Comparison of ENCODE assay signal across 21 cellular contexts in the genomic region with DNA sequence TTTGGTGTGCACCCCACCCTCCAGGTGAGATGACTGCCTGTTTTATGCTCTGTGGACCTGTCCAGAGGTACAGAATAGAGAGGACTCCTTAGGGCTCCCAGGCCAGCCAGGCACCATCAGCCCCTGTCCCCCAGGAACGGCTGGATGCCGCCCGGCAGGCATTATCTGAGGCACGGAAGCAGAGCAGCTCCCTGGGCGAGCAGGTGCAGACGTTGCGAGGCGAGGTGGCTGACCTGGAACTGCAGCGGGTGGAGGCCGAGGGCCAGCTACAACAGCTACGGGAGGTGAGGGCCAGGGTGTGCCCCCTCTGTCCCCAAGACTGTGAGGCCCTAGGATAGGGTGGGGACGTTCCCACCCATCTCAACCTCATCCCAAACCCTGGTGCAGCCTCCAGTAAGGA. TPM values are rescaled to one million over a fixed set of nuclear protein-coding genes. Genes with fewer than 3 reads are reported as not detected.
DNase-seq lines count a peak whose midpoint lies in the region; ATAC-seq and TF ChIP-seq lines count a peak whose summit lies in the region.
"Had no signal": no experiment of that assay in that cellular context is flagged by ENCODE, and none has a peak within 500 bp of the region (broad histone marks: within the 10 kb centered on the region; RNA-seq: fewer than 3 reads in every experiment).

No MANE protein-coding gene starts in this region.

- DNase-seq in T-helper 17 cell: no peak
- peak; percentile 87 for DNase-seq in chondrocyte (ENCODE audit: low spot score)
- no peak for DNase-seq in neural crest cell (ENCODE audit: low read depth, low spot score)
- no peak for DNase-seq in kidney tubule cell (ENCODE audit: low spot score)
- DNase-seq in activated CD4-positive, alpha-beta T cell treated with anti-CD3 and anti-CD28 coated beads, Interleukin-2, amount 50 U/mL, for 1 hour: no peak
- DNase-seq: ACHN; BE2C; C1 segment of cervical spinal cord; CD4-positive, CD25-positive, alpha-beta regulatory T cell; CD8-positive, alpha-beta memory T cell; COR-L47; DMS 273 treated with DMSO at 0.1 percent for 48 hours; DMS53; DND-41; EL; GM23248; HFFc6; IMR-90 had no signal

- H3K9me3 ChIP-seq in T-helper 17 cell (ENCODE audit: control insufficient read depth, low read length, poor library complexity, severe bottlenecking): no peaks in the 10 kb centered on the region
- H3K9me3 ChIP-seq: BE2C had no signal

- no peaks in the 10 kb centered on the region for H3K36me3 Mint-ChIP-seq in T-helper 17 cell (ENCODE audit: low read depth)
- peaks cover 3% of the 10 kb centered on the region for H3K36me3 Mint-ChIP-seq in chondrocyte (ENCODE audit: low read depth)
- no peaks in the 10 kb centered on the region for H3K36me3 Mint-ChIP-seq in neural crest cell (ENCODE audit: low read depth)

- no peak for ATAC-seq in T-helper 17 cell
- no peak for ATAC-seq in HG02840 (IDR thresholded peaks at IDR 0.05; ENCODE audit: low FRiP score, unreplicated experiment)
- ATAC-seq: GM12878, HCT116 had no signal

- TF ChIP-seq CTCF in chondrocyte (IDR thresholded peaks at IDR 0.05): no peak
- no peak for TF ChIP-seq CTCF in neural crest cell (conservative IDR thresholded peaks at IDR 0.05)

- no peak overlapping the region for H3K4me3 Mint-ChIP-seq in T-helper 17 cell
- H3K4me3 Mint-ChIP-seq in chondrocyte (ENCODE audit: unreplicated experiment): no peak overlapping the region
- peak overlapping the region; percentile 31 for H3K4me3 Mint-ChIP-seq in neural crest cell
- H3K4me3 Mint-ChIP-seq: CD4-positive, CD25-positive, alpha-beta regulatory T cell; CD8-positive, alpha-beta memory T cell; HFFc6 had no signal

- H3K4me1 Mint-ChIP-seq in T-helper 17 cell (peaks cover 6% of the 10 kb centered on the region), chondrocyte (ENCODE audit: low read depth) (peaks cover 60% of the 10 kb centered on the region), neural crest cell (peaks cover 23% of the 10 kb centered on the region)
- H3K4me1 Mint-ChIP-seq: CD8-positive, alpha-beta memory T cell had no signal

- peak overlapping the region; percentile 24 for H3K27ac Mint-ChIP-seq in T-helper 17 cell
- no peak overlapping the region for H3K27ac Mint-ChIP-seq in chondrocyte (ENCODE audit: unreplicated experiment)
- H3K27ac Mint-ChIP-seq in neural crest cell (ENCODE audit: unreplicated experiment): no peak overlapping the region
- H3K27ac Mint-ChIP-seq: HFFc6 had no signal

- H3K27me3 Mint-ChIP-seq in T-helper 17 cell (no peaks in the 10 kb centered on the region), chondrocyte (ENCODE audit: low read depth) (no peaks in the 10 kb centered on the region), neural crest cell (ENCODE audit: low read depth) (no peaks in the 10 kb centered on the region)
- H3K27me3 Mint-ChIP-seq: CD4-positive, CD25-positive, alpha-beta regulatory T cell; CD8-positive, alpha-beta memory T cell had no signal

- H3K9me3 Mint-ChIP-seq in chondrocyte (ENCODE audit: low read depth) (no peaks in the 10 kb centered on the region), neural crest cell (no peaks in the 10 kb centered on the region)
- H3K9me3 Mint-ChIP-seq: CD4-positive, CD25-positive, alpha-beta regulatory T cell; CD8-positive, alpha-beta memory T cell; HFFc6 had no signal

RNA-seq across cellular contexts. Expression of gene MFAP2, which starts 10.8 kb away (rescaled TPM):
- total RNA-seq in T-helper 17 cell (not detected), chondrocyte (260 to 285 TPM (median 269 TPM) in 3 replicates), neural crest cell (81.6 and 83.4 TPM in 2 replicates)
- total RNA-seq: CD4-positive, CD25-positive, alpha-beta regulatory T cell; CD8-positive, alpha-beta memory T cell; GM12878 had no signal

RNA-seq across cellular contexts. Expression of gene ATP13A2, which starts 42.1 kb away (rescaled TPM):
- total RNA-seq in T-helper 17 cell (10 to 100 TPM; 44.4 TPM), chondrocyte (52.1 to 60.8 TPM (median 54.4 TPM) in 3 replicates), neural crest cell (53.9 and 59.0 TPM in 2 replicates)

RNA-seq across cellular contexts. Expression of gene CROCC, which starts 47.9 kb away (rescaled TPM):
- total RNA-seq in T-helper 17 cell (10 to 100 TPM; 52.4 to 55.9 TPM), chondrocyte (24.7 to 32.2 TPM (median 26.2 TPM) in 3 replicates), neural crest cell (52.6 and 54.1 TPM in 2 replicates)

Comparison
In these comparisons a context has a peak if more than half of its experiments do, and no peak if none do; other contexts are left out.
1. RNA of gene MFAP2, which starts 10.8 kb away (total RNA-seq): 260 to 285 TPM in chondrocyte and 81.6 to 83.4 TPM in neural crest cell; not detected in T-helper 17 cell; every median in the first group is over 10 times any median in the second.